Comparison of ENCODE assay signal across 22 cellular contexts in genomic region chr16:11333696-11334095, GRCh38. TPM values are rescaled to one million over a fixed set of nuclear protein-coding genes. Genes with fewer than 3 reads are reported as not detected.
A peak's percentile ranks its signal among the peaks of the same experiment; 100 is the strongest.
DNase-seq lines count a peak whose midpoint lies in the region; ATAC-seq and TF ChIP-seq lines count a peak whose summit lies in the region.
"Had no signal": no experiment of that assay in that cellular context is flagged by ENCODE, and none has a peak within 500 bp of the region (broad histone marks: within the 10 kb centered on the region; RNA-seq: fewer than 3 reads in every experiment).

No MANE protein-coding gene starts in this region.

- in situ Hi-C loops in Panc1 (cut with HindIII; ENCODE audit: low pct_unique_long_range_greater_than_20kb, low sequenced_read_pairs) = no loop called here

- no peaks in the 10 kb centered on the region for H4K20me1 ChIP-seq in neural progenitor cell (ENCODE audit: low read depth)

- H2AFZ ChIP-seq in neural progenitor cell (replicated peaks) = no peak overlapping the region

- H3K9me3 Mint-ChIP-seq in neural progenitor cell = peaks cover 15% of the 10 kb centered on the region
- H3K9me3 Mint-ChIP-seq in activated naive CD4-positive, alpha-beta T cell treated with anti-CD3 and anti-CD28 coated beads, Interleukin-2, amount 50 U/mL, for 72 hours = no peaks in the 10 kb centered on the region
- H3K9me3 Mint-ChIP-seq: activated naive CD4-positive, alpha-beta T cell treated with anti-CD3 and anti-CD28 coated beads, Interleukin-2, amount 50 U/mL, for 24 hours; T-cell had no signal

- no peak overlapping the region for H3K4me2 ChIP-seq in neural progenitor cell
- H3K4me2 ChIP-seq: KMS-11 had no signal

- H3K27ac ChIP-seq in Panc1 (ENCODE audit: low read length) (no peak overlapping the region), neural progenitor cell (no peak overlapping the region), tibial artery (no peak overlapping the region)
- H3K27ac ChIP-seq: KMS-11, neutrophil, suprapubic skin had no signal

- H3K4me3 ChIP-seq in Panc1 (ENCODE audit: low read depth in 2 of 2, low read length in 2 of 2) (no peak overlapping the region), fibroblast of mammary gland (ENCODE audit: control insufficient read depth, low read depth, low read length) (no peak overlapping the region), neural progenitor cell (no peak overlapping the region), tibial artery (no peak overlapping the region)
- H3K4me3 ChIP-seq: suprapubic skin had no signal

- BruUV-seq in Panc1 (replicated peaks; lab: Mats Ljungman, UMichigan) = no TSS peak

- no peaks in the 10 kb centered on the region for H3K36me3 ChIP-seq in Panc1 (ENCODE audit: control insufficient read depth, insufficient read depth, low read length)
- H3K36me3 ChIP-seq in neural progenitor cell = no peaks in the 10 kb centered on the region
- H3K36me3 ChIP-seq in tibial artery = no peaks in the 10 kb centered on the region
- H3K36me3 ChIP-seq: neutrophil, suprapubic skin had no signal

- no peak overlapping the region for H3K4me3 Mint-ChIP-seq in neural progenitor cell
- H3K4me3 Mint-ChIP-seq: activated CD8-positive, alpha-beta T cell treated with anti-CD3 and anti-CD28 coated beads, Interleukin-2, amount 10 ng/mL, durations not matched to agents 7 days and 5 days; activated naive CD4-positive, alpha-beta T cell treated with anti-CD3 and anti-CD28 coated beads, Interleukin-2, amount 50 U/mL, for 24 hours; brain; T-cell had no signal

- H3K9me3 ChIP-seq in Panc1 (ENCODE audit: control insufficient read depth, insufficient read depth, low read depth, low read length) = no peaks in the 10 kb centered on the region
- H3K9me3 ChIP-seq in neural progenitor cell (ENCODE audit: low read depth) = no peaks in the 10 kb centered on the region
- no peaks in the 10 kb centered on the region for H3K9me3 ChIP-seq in tibial artery
- H3K9me3 ChIP-seq: neutrophil, suprapubic skin had no signal

- peaks cover 6% of the 10 kb centered on the region for H3K27me3 Mint-ChIP-seq in neural progenitor cell (ENCODE audit: insufficient read depth, low read depth)
- H3K27me3 Mint-ChIP-seq: activated naive CD4-positive, alpha-beta T cell treated with anti-CD3 and anti-CD28 coated beads, Interleukin-2, amount 50 U/mL, for 24 hours; T-cell had no signal

- TF ChIP-seq CTCF in Panc1 (IDR thresholded peaks at IDR 0.05) (no peak), fibroblast of mammary gland (conservative IDR thresholded peaks at IDR 0.05; ENCODE audit: control insufficient read depth, insufficient read depth, low read depth, low read length) (no peak), neural progenitor cell (IDR thresholded peaks at IDR 0.05) (no peak), tibial artery (IDR thresholded peaks at IDR 0.05) (no peak)

- H3K27me3 ChIP-seq in Panc1 (ENCODE audit: control insufficient read depth, insufficient read depth, low read length) (no peaks in the 10 kb centered on the region), neural progenitor cell (no peaks in the 10 kb centered on the region), tibial artery (peaks cover 0 to 3% of the 10 kb centered on the region in 2 donors)
- H3K27me3 ChIP-seq: neutrophil, suprapubic skin had no signal

- peak overlapping the region; percentile 48 for H3K27ac Mint-ChIP-seq in neural progenitor cell
- H3K27ac Mint-ChIP-seq in activated naive CD4-positive, alpha-beta T cell treated with anti-CD3 and anti-CD28 coated beads, Interleukin-2, amount 50 U/mL, for 72 hours = no peak overlapping the region
- H3K27ac Mint-ChIP-seq: activated CD8-positive, alpha-beta T cell treated with anti-CD3 and anti-CD28 coated beads, Interleukin-2, amount 10 ng/mL, durations not matched to agents 7 days and 5 days; activated naive CD4-positive, alpha-beta T cell treated with anti-CD3 and anti-CD28 coated beads, Interleukin-2, amount 50 U/mL, for 24 hours had no signal

- H3K79me2 ChIP-seq in neural progenitor cell (ENCODE audit: low read depth) = no peaks in the 10 kb centered on the region

- peaks cover 18% of the 10 kb centered on the region for H3K4me1 ChIP-seq in Panc1 (ENCODE audit: control insufficient read depth, insufficient read depth, low read length)
- H3K4me1 ChIP-seq in neural progenitor cell = peaks cover 9% of the 10 kb centered on the region
- H3K4me1 ChIP-seq in tibial artery = peaks cover 0 to 10% (median 6%) of the 10 kb centered on the region in 4 donors

- H3K9ac ChIP-seq in neural progenitor cell = no peak overlapping the region
- H3K9ac ChIP-seq: KMS-11 had no signal

- H3K4me1 Mint-ChIP-seq in neural progenitor cell = peaks cover 27% of the 10 kb centered on the region

- intact Hi-C loops in Panc1 (cut with micrococcal nuclease; ENCODE audit: unreplicated experiment) (no loop called here), tibial artery (cut with DNase I; ENCODE audit: low total_unique reads) (no loop called here)

- POLR2A ChIA-PET in Panc1 (lab: Charles Lee) = no interaction called here

- peaks cover 12% of the 10 kb centered on the region for H3F3A ChIP-seq in neural progenitor cell (ENCODE audit: low read depth)

- CTCF ChIA-PET in Panc1 (lab: Charles Lee) = interaction anchor here (0.6 kb wide), 1 partner anchor 23 kb away, joined by 5 read pairs; no protein-coding TSS in a partner anchor

- peak; percentile 63 for DNase-seq in EL
- no peak for DNase-seq in Panc1 (ENCODE audit: low read depth, low spot score)
- peak; percentile 16 for DNase-seq in fibroblast of mammary gland (ENCODE audit: low read depth)
- no peak for DNase-seq in neural progenitor cell (ENCODE audit: low spot score)
- DNase-seq in tibial artery = no peak
- no peak for DNase-seq in activated naive CD4-positive, alpha-beta T cell treated with anti-CD3 and anti-CD28 coated beads, Interleukin-2, amount 50 U/mL, for 72 hours (ENCODE audit: low spot score in 2 of 2)
- no peak for DNase-seq in epidermal melanocyte (ENCODE audit: insufficient read length, low spot score)
- DNase-seq: activated CD8-positive, alpha-beta T cell treated with anti-CD3 and anti-CD28 coated beads, Interleukin-2, amount 10 ng/mL, durations not matched to agents 7 days and 5 days; activated T-cell treated with anti-CD3 and anti-CD28 coated beads, Interleukin-2, amount 50 U/mL, for 48 hours; cortex of kidney; left cardiac atrium; NCI-H1930; NCI-H446; retina; T-cell had no signal

- peaks cover 4% of the 10 kb centered on the region for H3K36me3 Mint-ChIP-seq in neural progenitor cell
- H3K36me3 Mint-ChIP-seq in activated naive CD4-positive, alpha-beta T cell treated with anti-CD3 and anti-CD28 coated beads, Interleukin-2, amount 50 U/mL, for 72 hours = no peaks in the 10 kb centered on the region
- H3K36me3 Mint-ChIP-seq: activated naive CD4-positive, alpha-beta T cell treated with anti-CD3 and anti-CD28 coated beads, Interleukin-2, amount 50 U/mL, for 24 hours; brain; T-cell had no signal

- peak; percentile 50 for ATAC-seq in Panc1
- no peak for ATAC-seq in activated naive CD4-positive, alpha-beta T cell treated with anti-CD3 and anti-CD28 coated beads, Interleukin-2, amount 50 U/mL, for 72 hours
- ATAC-seq: activated CD8-positive, alpha-beta T cell treated with anti-CD3 and anti-CD28 coated beads, Interleukin-2, amount 10 ng/mL, durations not matched to agents 7 days and 5 days; left cardiac atrium; T-cell had no signal

RNA-seq across cellular contexts. Expression of gene RMI2, which starts 11.6 kb away (rescaled TPM):
- total RNA-seq in Panc1 (2021; ENCODE audit: unreplicated experiment) = 11.1 TPM
- 4.5 TPM for polyA plus RNA-seq in Panc1 (2012; ENCODE audit: insufficient read length)
- 56.1 and 68.6 TPM in 2 replicates for total RNA-seq in neural progenitor cell (ENCODE audit: low replicate concordance)
- total RNA-seq in activated naive CD4-positive, alpha-beta T cell treated with anti-CD3 and anti-CD28 coated beads, Interleukin-2, amount 50 U/mL, for 72 hours = 10 to 100 TPM; 40.4 to 78.1 TPM

RNA-seq across cellular contexts. Expression of gene PRM1, which starts 52.6 kb away (rescaled TPM):
- total RNA-seq in Panc1 (2021; ENCODE audit: unreplicated experiment) = not detected
- polyA plus RNA-seq in Panc1 (2012; ENCODE audit: insufficient read length) = not detected
- not detected in 2 replicates for total RNA-seq in neural progenitor cell (ENCODE audit: low replicate concordance)
- total RNA-seq in activated naive CD4-positive, alpha-beta T cell treated with anti-CD3 and anti-CD28 coated beads, Interleukin-2, amount 50 U/mL, for 72 hours = not detected
- total RNA-seq: activated CD8-positive, alpha-beta T cell treated with anti-CD3 and anti-CD28 coated beads, Interleukin-2, amount 10 ng/mL, durations not matched to agents 7 days and 5 days; Daoy; frontal cortex; left cardiac atrium; suprapubic skin; T-cell had no signal

RNA-seq across cellular contexts. Expression of gene PRM2, which starts 57.4 kb away (rescaled TPM):
- total RNA-seq in Panc1 (2021; ENCODE audit: unreplicated experiment) = not detected
- not detected for polyA plus RNA-seq in Panc1 (2012; ENCODE audit: insufficient read length)
- total RNA-seq in neural progenitor cell (ENCODE audit: low replicate concordance) = not detected in 2 replicates
- total RNA-seq in activated naive CD4-positive, alpha-beta T cell treated with anti-CD3 and anti-CD28 coated beads, Interleukin-2, amount 50 U/mL, for 72 hours = not detected
- total RNA-seq: activated CD8-positive, alpha-beta T cell treated with anti-CD3 and anti-CD28 coated beads, Interleukin-2, amount 10 ng/mL, durations not matched to agents 7 days and 5 days; Daoy; frontal cortex; left cardiac atrium; suprapubic skin; T-cell had no signal

Comparison
In these comparisons a context has a peak if more than half of its experiments do, and no peak if none do; other contexts are left out.
1. DNase-seq: peak in EL (single experiment) and fibroblast of mammary gland (single experiment); none in Panc1 (single experiment), neural progenitor cell (single experiment), tibial artery (0 of 2), activated naive CD4-positive, alpha-beta T cell treated with anti-CD3 and anti-CD28 coated beads, Interleukin-2, amount 50 U/mL, for 72 hours (0 of 2) and epidermal melanocyte (single experiment).